2 cellular contexts compared by ENCODE assay signal in the genomic region with DNA sequence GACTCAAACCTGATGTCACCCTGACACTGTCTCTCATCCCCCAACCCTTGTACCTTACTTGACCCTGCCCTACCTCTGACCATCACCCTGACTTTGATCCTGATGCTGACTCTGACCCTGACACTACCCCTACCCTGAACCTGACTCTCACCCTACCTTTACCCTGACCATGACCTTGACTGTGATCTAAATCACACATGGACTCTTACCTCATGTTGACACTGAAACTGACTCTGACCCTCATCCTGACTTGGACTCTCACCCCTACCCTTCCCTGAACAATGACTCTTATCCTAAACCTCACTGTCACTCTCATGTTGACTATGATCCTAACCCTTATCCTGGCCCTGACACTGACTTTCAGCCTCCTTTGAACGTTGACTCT.
TF ChIP-seq lines count a peak whose summit lies in the region.

No MANE protein-coding gene starts in this region.

TF ChIP-seq in H1, 55 proteins besides CTCF, POLR2A, EP300 and RAD21:
- TF ChIP-seq CBX5 (IDR thresholded peaks at IDR 0.05; ENCODE audit: low read depth, low read length) (no peak), SIRT6 (IDR thresholded peaks at IDR 0.05; ENCODE audit: low read length) (no peak), CHD1 (IDR thresholded peaks at IDR 0.05; ENCODE audit: low read depth, low read length) (no peak), GABPA (IDR thresholded peaks at IDR 0.05; ENCODE audit: borderline replicate concordance, insufficient read depth, low read length) (no peak), SRF (IDR thresholded peaks at IDR 0.05; ENCODE audit: low read depth, low read length) (no peak)
- TF ChIP-seq, protein P1, sequence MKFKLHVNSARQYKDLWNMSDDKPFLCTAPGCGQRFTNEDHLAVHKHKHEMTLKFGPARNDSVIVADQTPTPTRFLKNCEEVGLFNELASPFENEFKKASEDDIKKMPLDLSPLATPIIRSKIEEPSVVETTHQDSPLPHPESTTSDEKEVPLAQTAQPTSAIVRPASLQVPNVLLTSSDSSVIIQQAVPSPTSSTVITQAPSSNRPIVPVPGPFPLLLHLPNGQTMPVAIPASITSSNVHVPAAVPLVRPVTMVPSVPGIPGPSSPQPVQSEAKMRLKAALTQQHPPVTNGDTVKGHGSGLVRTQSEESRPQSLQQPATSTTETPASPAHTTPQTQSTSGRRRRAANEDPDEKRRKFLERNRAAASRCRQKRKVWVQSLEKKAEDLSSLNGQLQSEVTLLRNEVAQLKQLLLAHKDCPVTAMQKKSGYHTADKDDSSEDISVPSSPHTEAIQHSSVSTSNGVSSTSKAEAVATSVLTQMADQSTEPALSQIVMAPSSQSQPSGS (IDR thresholded peaks at IDR 0.05; ENCODE audit: low read length), result no peak

TF ChIP-seq in HepG2, 621 proteins besides CTCF, POLR2A, EP300 and RAD21:
- TF ChIP-seq, protein P2, sequence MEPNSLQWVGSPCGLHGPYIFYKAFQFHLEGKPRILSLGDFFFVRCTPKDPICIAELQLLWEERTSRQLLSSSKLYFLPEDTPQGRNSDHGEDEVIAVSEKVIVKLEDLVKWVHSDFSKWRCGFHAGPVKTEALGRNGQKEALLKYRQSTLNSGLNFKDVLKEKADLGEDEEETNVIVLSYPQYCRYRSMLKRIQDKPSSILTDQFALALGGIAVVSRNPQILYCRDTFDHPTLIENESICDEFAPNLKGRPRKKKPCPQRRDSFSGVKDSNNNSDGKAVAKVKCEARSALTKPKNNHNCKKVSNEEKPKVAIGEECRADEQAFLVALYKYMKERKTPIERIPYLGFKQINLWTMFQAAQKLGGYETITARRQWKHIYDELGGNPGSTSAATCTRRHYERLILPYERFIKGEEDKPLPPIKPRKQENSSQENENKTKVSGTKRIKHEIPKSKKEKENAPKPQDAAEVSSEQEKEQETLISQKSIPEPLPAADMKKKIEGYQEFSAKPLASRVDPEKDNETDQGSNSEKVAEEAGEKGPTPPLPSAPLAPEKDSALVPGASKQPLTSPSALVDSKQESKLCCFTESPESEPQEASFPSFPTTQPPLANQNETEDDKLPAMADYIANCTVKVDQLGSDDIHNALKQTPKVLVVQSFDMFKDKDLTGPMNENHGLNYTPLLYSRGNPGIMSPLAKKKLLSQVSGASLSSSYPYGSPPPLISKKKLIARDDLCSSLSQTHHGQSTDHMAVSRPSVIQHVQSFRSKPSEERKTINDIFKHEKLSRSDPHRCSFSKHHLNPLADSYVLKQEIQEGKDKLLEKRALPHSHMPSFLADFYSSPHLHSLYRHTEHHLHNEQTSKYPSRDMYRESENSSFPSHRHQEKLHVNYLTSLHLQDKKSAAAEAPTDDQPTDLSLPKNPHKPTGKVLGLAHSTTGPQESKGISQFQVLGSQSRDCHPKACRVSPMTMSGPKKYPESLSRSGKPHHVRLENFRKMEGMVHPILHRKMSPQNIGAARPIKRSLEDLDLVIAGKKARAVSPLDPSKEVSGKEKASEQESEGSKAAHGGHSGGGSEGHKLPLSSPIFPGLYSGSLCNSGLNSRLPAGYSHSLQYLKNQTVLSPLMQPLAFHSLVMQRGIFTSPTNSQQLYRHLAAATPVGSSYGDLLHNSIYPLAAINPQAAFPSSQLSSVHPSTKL (CRISPR knock-in tag; IDR thresholded peaks at IDR 0.05), result peak; percentile 23; the same call in 1 of the 2 replicates
- peak; percentile 66 for TF ChIP-seq HNF4A (CRISPR knock-in tag; IDR thresholded peaks at IDR 0.05)
- TF ChIP-seq TBL1XR1 (IDR thresholded peaks at IDR 0.05; ENCODE audit: borderline replicate concordance, low read length, partially characterized antibody), result peak; percentile 92
- TF ChIP-seq SKI (IDR thresholded peaks at IDR 0.05; ENCODE audit: partially characterized antibody), result peak; percentile 92
- TF ChIP-seq FOXK1 (CRISPR knock-in tag; IDR thresholded peaks at IDR 0.05; ENCODE audit: borderline replicate concordance, low read depth), result peak; percentile 47; the same call in 1 of the 2 replicates
- 0 out of 2 replicates have a peak, but pooled peaks have one; percentile 24 for TF ChIP-seq ZSCAN25 (CRISPR knock-in tag; IDR thresholded peaks at IDR 0.05)
- TF ChIP-seq ZNF224 (CRISPR knock-in tag; IDR thresholded peaks at IDR 0.05), result no peak
- TF ChIP-seq RARA (CRISPR knock-in tag; IDR thresholded peaks at IDR 0.05), result peak; percentile 96
- peak; percentile 81; the same call in 1 of the 2 replicates for TF ChIP-seq NCOR1 (IDR thresholded peaks at IDR 0.05; ENCODE audit: borderline replicate concordance, low read length)
- no peak for TF ChIP-seq SRSF4 (IDR thresholded peaks at IDR 0.05; ENCODE audit: low read depth, low read length, poor library complexity, severe bottlenecking)
- no peak for TF ChIP-seq THYN1 (CRISPR knock-in tag; IDR thresholded peaks at IDR 0.05; ENCODE audit: borderline replicate concordance, low read depth)
- TF ChIP-seq, protein P3, sequence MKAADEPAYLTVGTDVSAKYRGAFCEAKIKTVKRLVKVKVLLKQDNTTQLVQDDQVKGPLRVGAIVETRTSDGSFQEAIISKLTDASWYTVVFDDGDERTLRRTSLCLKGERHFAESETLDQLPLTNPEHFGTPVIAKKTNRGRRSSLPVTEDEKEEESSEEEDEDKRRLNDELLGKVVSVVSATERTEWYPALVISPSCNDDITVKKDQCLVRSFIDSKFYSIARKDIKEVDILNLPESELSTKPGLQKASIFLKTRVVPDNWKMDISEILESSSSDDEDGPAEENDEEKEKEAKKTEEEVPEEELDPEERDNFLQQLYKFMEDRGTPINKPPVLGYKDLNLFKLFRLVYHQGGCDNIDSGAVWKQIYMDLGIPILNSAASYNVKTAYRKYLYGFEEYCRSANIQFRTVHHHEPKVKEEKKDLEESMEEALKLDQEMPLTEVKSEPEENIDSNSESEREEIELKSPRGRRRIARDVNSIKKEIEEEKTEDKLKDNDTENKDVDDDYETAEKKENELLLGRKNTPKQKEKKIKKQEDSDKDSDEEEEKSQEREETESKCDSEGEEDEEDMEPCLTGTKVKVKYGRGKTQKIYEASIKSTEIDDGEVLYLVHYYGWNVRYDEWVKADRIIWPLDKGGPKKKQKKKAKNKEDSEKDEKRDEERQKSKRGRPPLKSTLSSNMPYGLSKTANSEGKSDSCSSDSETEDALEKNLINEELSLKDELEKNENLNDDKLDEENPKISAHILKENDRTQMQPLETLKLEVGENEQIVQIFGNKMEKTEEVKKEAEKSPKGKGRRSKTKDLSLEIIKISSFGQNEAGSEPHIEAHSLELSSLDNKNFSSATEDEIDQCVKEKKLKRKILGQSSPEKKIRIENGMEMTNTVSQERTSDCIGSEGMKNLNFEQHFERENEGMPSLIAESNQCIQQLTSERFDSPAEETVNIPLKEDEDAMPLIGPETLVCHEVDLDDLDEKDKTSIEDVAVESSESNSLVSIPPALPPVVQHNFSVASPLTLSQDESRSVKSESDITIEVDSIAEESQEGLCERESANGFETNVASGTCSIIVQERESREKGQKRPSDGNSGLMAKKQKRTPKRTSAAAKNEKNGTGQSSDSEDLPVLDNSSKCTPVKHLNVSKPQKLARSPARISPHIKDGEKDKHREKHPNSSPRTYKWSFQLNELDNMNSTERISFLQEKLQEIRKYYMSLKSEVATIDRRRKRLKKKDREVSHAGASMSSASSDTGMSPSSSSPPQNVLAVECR (CRISPR knock-in tag; IDR thresholded peaks at IDR 0.05; ENCODE audit: borderline replicate concordance), result 0 out of 2 replicates have a peak, but pooled peaks have one; percentile 22
- peak; percentile 77 for TF ChIP-seq FOXK2 (IDR thresholded peaks at IDR 0.05)
- TF ChIP-seq FOXA1 (IDR thresholded peaks at IDR 0.05), result peak; percentile 65
- TF ChIP-seq FOXA1 (CRISPR knock-in tag; IDR thresholded peaks at IDR 0.05), result no peak
- TF ChIP-seq, protein P4, sequence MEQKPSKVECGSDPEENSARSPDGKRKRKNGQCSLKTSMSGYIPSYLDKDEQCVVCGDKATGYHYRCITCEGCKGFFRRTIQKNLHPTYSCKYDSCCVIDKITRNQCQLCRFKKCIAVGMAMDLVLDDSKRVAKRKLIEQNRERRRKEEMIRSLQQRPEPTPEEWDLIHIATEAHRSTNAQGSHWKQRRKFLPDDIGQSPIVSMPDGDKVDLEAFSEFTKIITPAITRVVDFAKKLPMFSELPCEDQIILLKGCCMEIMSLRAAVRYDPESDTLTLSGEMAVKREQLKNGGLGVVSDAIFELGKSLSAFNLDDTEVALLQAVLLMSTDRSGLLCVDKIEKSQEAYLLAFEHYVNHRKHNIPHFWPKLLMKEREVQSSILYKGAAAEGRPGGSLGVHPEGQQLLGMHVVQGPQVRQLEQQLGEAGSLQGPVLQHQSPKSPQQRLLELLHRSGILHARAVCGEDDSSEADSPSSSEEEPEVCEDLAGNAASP (CRISPR knock-in tag; IDR thresholded peaks at IDR 0.05; ENCODE audit: borderline replicate concordance), result 0 out of 2 replicates have a peak, but pooled peaks have one; percentile 12
- no peak for TF ChIP-seq ZNF101 (CRISPR knock-in tag; IDR thresholded peaks at IDR 0.05; ENCODE audit: borderline replicate concordance, low read depth)
- no peak for TF ChIP-seq SNAI1 (CRISPR knock-in tag; IDR thresholded peaks at IDR 0.05; ENCODE audit: borderline replicate concordance)
- no peak for TF ChIP-seq NR2F6 (IDR thresholded peaks at IDR 0.05)
- peak; percentile 22; the same call in 1 of the 2 replicates for TF ChIP-seq NR2F6 (CRISPR knock-in tag; IDR thresholded peaks at IDR 0.05)
- peak; percentile 81; the same call in 1 of the 2 replicates for TF ChIP-seq RXRA (CRISPR knock-in tag; IDR thresholded peaks at IDR 0.05)
- TF ChIP-seq NR2C2 (CRISPR knock-in tag; IDR thresholded peaks at IDR 0.05; ENCODE audit: borderline replicate concordance), result peak; percentile 35; the same call in 1 of the 2 replicates
- TF ChIP-seq RXRB (CRISPR knock-in tag; IDR thresholded peaks at IDR 0.05; ENCODE audit: borderline replicate concordance), result peak; percentile 34; the same call in 1 of the 2 replicates
- TF ChIP-seq ESRRA (CRISPR knock-in tag; IDR thresholded peaks at IDR 0.05; ENCODE audit: low read depth), result 0 out of 2 replicates have a peak, but pooled peaks have one; percentile 47
- 0 out of 4 replicates have a peak, but pooled peaks of 1 of the 2 experiments have one; percentile 34 for TF ChIP-seq NR2F1 (CRISPR knock-in tag; IDR thresholded peaks at IDR 0.05)
- TF ChIP-seq SAFB2 (CRISPR knock-in tag; IDR thresholded peaks at IDR 0.05; ENCODE audit: borderline replicate concordance, low read depth), result no peak
TF ChIP-seq in HepG2: peak in this region for 18.
